In the genomic region with DNA sequence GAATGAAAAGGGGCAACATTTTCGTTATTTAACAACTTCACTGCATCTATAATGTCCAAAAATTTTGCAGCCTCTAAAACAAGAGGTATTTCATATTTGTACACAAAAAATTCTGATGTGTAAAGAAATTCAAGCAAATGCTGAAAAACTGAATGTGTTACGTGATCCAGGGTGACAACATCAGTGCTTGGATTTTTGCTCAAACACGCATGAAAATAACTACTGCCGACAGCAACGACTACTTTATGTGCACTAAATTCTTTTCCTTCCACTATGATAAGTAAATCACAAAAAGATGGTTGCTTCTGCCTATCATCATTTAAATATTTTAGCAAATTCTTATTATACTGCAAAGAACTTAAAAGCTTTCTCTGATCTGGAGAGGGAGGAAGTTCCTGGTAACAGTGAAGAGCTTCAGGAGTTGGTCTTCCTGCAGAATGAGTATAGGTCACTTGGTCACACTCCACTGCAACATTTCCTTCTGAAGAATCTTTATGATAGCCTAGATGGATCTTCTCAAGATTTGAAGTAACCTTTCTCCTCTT, we compare ENCODE assay signal across 8 cellular contexts. TPM values are rescaled to one million over a fixed set of nuclear protein-coding genes. Genes with fewer than 3 reads are reported as not detected.
DNase-seq lines count a peak whose midpoint lies in the region; ATAC-seq and TF ChIP-seq lines count a peak whose summit lies in the region.

No MANE protein-coding gene starts in this region.

- peaks cover 10% of the 10 kb centered on the region for H3K4me1 ChIP-seq in colonic mucosa

- no peak for ATAC-seq in HG02798 (IDR thresholded peaks at IDR 0.05; ENCODE audit: poor library complexity, unreplicated experiment)

- peak overlapping the region; percentile 95 for H3K27ac ChIP-seq in colonic mucosa

- no peaks in the 10 kb centered on the region for H3K27me3 Mint-ChIP-seq in neural crest cell (ENCODE audit: low read depth)

- H3K9me3 ChIP-seq in colonic mucosa = no peaks in the 10 kb centered on the region

- peak overlapping the region; percentile 90 for H3K4me3 ChIP-seq in NB4 (ENCODE audit: low read depth, low read length)
- H3K4me3 ChIP-seq in colonic mucosa = peak overlapping the region; percentile 53

- intact Hi-C loops in colonic mucosa (cut with DNase I) = no loop called here

- H3K36me3 ChIP-seq in colonic mucosa = no peaks in the 10 kb centered on the region

- peak; percentile 40 for DNase-seq in ELR (ENCODE audit: low read depth)
- peak; percentile 9 for DNase-seq in NB4 (ENCODE audit: low read depth)
- DNase-seq in colonic mucosa = no peak
- DNase-seq in neural crest cell (ENCODE audit: low read depth, low spot score) = no peak
- no peak for DNase-seq in stimulated activated CD4-positive, alpha-beta T cell treated with anti-CD3 and anti-CD28 coated beads, Interleukin-12 subunit alpha, Interleukin-12 subunit beta, amount 100 ng/mL, for 4 hours
- DNase-seq in ecto neural progenitor cell (ENCODE audit: low spot score) = no peak
- DNase-seq in stimulated activated naive CD4-positive, alpha-beta T cell treated with Interleukin-2 at 50 U/mL for 16 hours (lab: John Stamatoyannopoulos, UW) = no peak

- peaks cover 17% of the 10 kb centered on the region for H3K36me3 Mint-ChIP-seq in neural crest cell (ENCODE audit: low read depth)

- H3K4me1 Mint-ChIP-seq in neural crest cell = peaks cover 67% of the 10 kb centered on the region

- TF ChIP-seq CTCF in NB4 (IDR thresholded peaks at IDR 0.05; ENCODE audit: low read depth, low read length) (no peak), colonic mucosa (IDR thresholded peaks at IDR 0.05) (no peak), neural crest cell (conservative IDR thresholded peaks at IDR 0.05) (no peak)

- TF ChIP-seq POLR2A in NB4 (IDR thresholded peaks at IDR 0.05; ENCODE audit: extremely low read depth, insufficient read length) = no peak

- peak overlapping the region; percentile 98 for H3K4me3 Mint-ChIP-seq in neural crest cell

- peaks cover 6% of the 10 kb centered on the region for H3K9me3 Mint-ChIP-seq in neural crest cell

- no peaks in the 10 kb centered on the region for H3K27me3 ChIP-seq in colonic mucosa

- H3K9ac ChIP-seq in colonic mucosa (ENCODE audit: low read depth in 2 of 2, low read length in 2 of 2) = peak overlapping the region in 1 of 2 donors; percentile 76

- peak overlapping the region; percentile 97 for H3K27ac Mint-ChIP-seq in neural crest cell (ENCODE audit: unreplicated experiment)

RNA-seq across cellular contexts. Expression of gene ZBTB41, which starts 1.1 kb away (rescaled TPM):
- total RNA-seq in colonic mucosa = 10 to 100 TPM in 1 of 2 donors, 1 to 10 TPM in 1; 8.3 to 15.0 TPM
- total RNA-seq in neural crest cell = 12.3 and 13.0 TPM in 2 replicates

RNA-seq across cellular contexts. Expression of gene ASPM, which starts 53.5 kb away (rescaled TPM):
- total RNA-seq in colonic mucosa = 10 to 100 TPM in 1 of 2 donors, 1 to 10 TPM in 1; 9.1 to 20.1 TPM
- 53.3 and 57.6 TPM in 2 replicates for total RNA-seq in neural crest cell

Comparison
In these comparisons a context has a peak if more than half of its experiments do, and no peak if none do; other contexts are left out.
1. DNase-seq: peak in ELR (single experiment) and NB4 (single experiment); none in colonic mucosa (single experiment), neural crest cell (single experiment), stimulated activated CD4-positive, alpha-beta T cell treated with anti-CD3 and anti-CD28 coated beads, Interleukin-12 subunit alpha, Interleukin-12 subunit beta, amount 100 ng/mL, for 4 hours (single experiment), ecto neural progenitor cell (single experiment) and stimulated activated naive CD4-positive, alpha-beta T cell treated with Interleukin-2 at 50 U/mL for 16 hours (single experiment).